ENCODE assay signal across 21 cellular contexts in the genomic region with DNA sequence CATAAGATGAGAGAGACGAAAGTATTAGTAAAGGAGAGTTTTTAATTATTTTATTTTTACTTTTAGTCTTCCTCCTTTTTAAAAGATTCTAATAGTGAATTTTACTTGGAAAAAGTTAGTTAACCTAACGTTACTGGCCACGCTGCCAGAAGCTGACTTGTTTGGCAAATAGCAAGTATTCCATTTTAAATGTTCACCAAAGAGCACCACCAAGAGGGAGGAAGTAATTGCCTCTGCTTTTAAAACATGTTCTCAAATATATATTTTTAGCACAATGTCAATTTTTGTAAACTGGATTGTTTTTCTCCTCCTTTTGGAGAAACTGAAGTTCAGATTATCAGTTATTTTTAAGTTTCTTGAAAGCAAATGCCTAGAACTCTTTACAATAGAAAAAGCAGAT.
"Had no signal": no experiment of that assay in that cellular context is flagged by ENCODE, and none has a peak within 500 bp of the region (broad histone marks: within the 10 kb centered on the region; RNA-seq: fewer than 3 reads in every experiment).

No MANE protein-coding gene starts in this region.

- DNase-seq: colonic mucosa; effector CD8-positive, alpha-beta T cell; immature natural killer cell; kidney; left cardiac atrium; mammary epithelial cell; natural killer cell; occipital lobe; pancreas; right lobe of liver; stimulated activated CD4-positive, alpha-beta T cell treated with anti-CD3 and anti-CD28 coated beads, Interleukin-4, amount 100 ng/mL, for 1 hour; stimulated activated CD8-positive, alpha-beta memory T cell treated with anti-CD3 and anti-CD28 coated beads, Interleukin-4, amount 100 ng/mL, for 48 hours; stimulated activated naive CD8-positive, alpha-beta T cell treated with anti-CD3 and anti-CD28 coated beads, Interleukin-15, Interleukin-2, amounts not matched to agents 100 U/mL and 50 U/mL, for 24 hours; tibial artery; upper lobe of left lung; uterus had no signal

- H3K4me3 ChIP-seq: colonic mucosa, gastroesophageal sphincter, neural progenitor cell, pancreas, prostate gland, right lobe of liver, tibial artery, upper lobe of left lung, uterus had no signal

- H3K4me1 ChIP-seq: colonic mucosa, neural progenitor cell, pancreas, prostate gland, right lobe of liver, upper lobe of left lung, uterus had no signal

- H3K4me2 ChIP-seq: neural progenitor cell had no signal

- H3K9ac ChIP-seq: neural progenitor cell had no signal

- H3K36me3 Mint-ChIP-seq: immature natural killer cell; natural killer cell; neural progenitor cell; stimulated activated effector memory CD8-positive, alpha-beta T cell treated with anti-CD3 and anti-CD28 coated beads, Interleukin-12 subunit alpha, Interleukin-12 subunit beta, amount 100 ng/mL, for 72 hours had no signal

- H3K27ac ChIP-seq: colonic mucosa, gastroesophageal sphincter, neural progenitor cell, pancreas, prostate gland, right lobe of liver, tibial artery, upper lobe of left lung, uterus had no signal

- H3K4me3 Mint-ChIP-seq: immature natural killer cell; natural killer cell; neural progenitor cell; stimulated activated effector memory CD8-positive, alpha-beta T cell treated with anti-CD3 and anti-CD28 coated beads, Interleukin-12 subunit alpha, Interleukin-12 subunit beta, amount 100 ng/mL, for 72 hours had no signal

- ATAC-seq: esophagus mucosa; gastroesophageal sphincter; left cardiac atrium; natural killer cell; pancreas; right lobe of liver; stimulated activated effector memory CD8-positive, alpha-beta T cell treated with anti-CD3 and anti-CD28 coated beads, Interleukin-12 subunit alpha, Interleukin-12 subunit beta, amount 100 ng/mL, for 72 hours; stimulated activated naive CD8-positive, alpha-beta T cell treated with anti-CD3 and anti-CD28 coated beads, Interleukin-15, Interleukin-2, amounts not matched to agents 100 U/mL and 50 U/mL, for 24 hours had no signal

- H3K4me1 Mint-ChIP-seq: immature natural killer cell; natural killer cell; neural progenitor cell; stimulated activated effector memory CD8-positive, alpha-beta T cell treated with anti-CD3 and anti-CD28 coated beads, Interleukin-12 subunit alpha, Interleukin-12 subunit beta, amount 100 ng/mL, for 72 hours had no signal

- H2AFZ ChIP-seq: neural progenitor cell had no signal

- H3K27me3 ChIP-seq: colonic mucosa, gastroesophageal sphincter, neural progenitor cell, pancreas, right lobe of liver, tibial artery, upper lobe of left lung, uterus had no signal

- FAIRE-seq: kidney, pancreas had no signal

- H3K9me3 Mint-ChIP-seq: neural progenitor cell had no signal

- H3K36me3 ChIP-seq: colonic mucosa, gastroesophageal sphincter, neural progenitor cell, pancreas, prostate gland, right lobe of liver, tibial artery, upper lobe of left lung, uterus had no signal

- H3K9me3 ChIP-seq: colonic mucosa, gastroesophageal sphincter, pancreas, prostate gland, right lobe of liver, tibial artery, upper lobe of left lung, uterus had no signal

- H3K27ac Mint-ChIP-seq: immature natural killer cell; natural killer cell; neural progenitor cell; stimulated activated effector memory CD8-positive, alpha-beta T cell treated with anti-CD3 and anti-CD28 coated beads, Interleukin-12 subunit alpha, Interleukin-12 subunit beta, amount 100 ng/mL, for 72 hours had no signal
